ENCODE assay signal across 15 cellular contexts in the genomic region with DNA sequence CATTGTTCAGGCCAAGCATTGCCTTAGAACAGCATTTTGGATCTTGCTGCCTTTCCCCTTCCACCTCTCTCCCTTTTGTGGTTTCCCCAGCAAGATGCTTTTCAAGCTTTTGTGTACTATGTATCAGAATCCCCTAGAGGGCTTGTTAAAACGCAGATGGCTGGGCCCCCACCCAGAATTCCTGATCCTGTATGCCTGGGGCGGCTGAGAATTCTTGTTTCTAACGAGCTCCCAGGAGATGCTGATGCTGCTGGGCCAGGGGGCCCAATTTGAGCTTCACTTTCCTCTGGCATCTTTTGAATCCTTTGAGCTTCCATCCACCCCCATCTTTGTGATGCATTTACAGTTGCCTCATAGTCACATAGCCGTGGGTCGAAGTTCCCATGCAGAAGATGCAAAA. TPM values are rescaled to one million over a fixed set of nuclear protein-coding genes. Genes with fewer than 3 reads are reported as not detected.
A peak's percentile ranks its signal among the peaks of the same experiment; 100 is the strongest.
DNase-seq lines count a peak whose midpoint lies in the region; ATAC-seq and TF ChIP-seq lines count a peak whose summit lies in the region.
"Had no signal": no experiment of that assay in that cellular context is flagged by ENCODE, and none has a peak within 500 bp of the region (broad histone marks: within the 10 kb centered on the region; RNA-seq: fewer than 3 reads in every experiment).

No MANE protein-coding gene starts in this region.

- H3K4me3 ChIP-seq in fibroblast of the aortic adventitia (ENCODE audit: low read depth, low read length) = no peak overlapping the region
- H3K4me3 ChIP-seq in testis = no peak overlapping the region
- no peak overlapping the region for H3K4me3 ChIP-seq in ascending aorta
- no peak overlapping the region for H3K4me3 ChIP-seq in body of pancreas
- H3K4me3 ChIP-seq: GM23248 had no signal

- H3K27ac ChIP-seq in testis (no peak overlapping the region), ascending aorta (no peak overlapping the region), body of pancreas (no peak overlapping the region)
- H3K27ac ChIP-seq: GM23248 had no signal

- no peak for ATAC-seq in body of pancreas

- no peak for TF ChIP-seq CTCF in fibroblast of the aortic adventitia (IDR thresholded peaks at IDR 0.05; ENCODE audit: insufficient read depth, low read length)
- TF ChIP-seq CTCF in testis (IDR thresholded peaks at IDR 0.05) = no peak
- no peak for TF ChIP-seq CTCF in ascending aorta (IDR thresholded peaks at IDR 0.05)
- TF ChIP-seq CTCF in body of pancreas (IDR thresholded peaks at IDR 0.05) = no peak

- no peaks in the 10 kb centered on the region for H3K36me3 ChIP-seq in testis (ENCODE audit: low read depth, missing control alignments)
- no peaks in the 10 kb centered on the region for H3K36me3 ChIP-seq in ascending aorta
- no peaks in the 10 kb centered on the region for H3K36me3 ChIP-seq in body of pancreas (replicated peaks in 1 of 2; ENCODE audit: insufficient read depth in 1 of 2, low read depth in 2 of 2)

- no peaks in the 10 kb centered on the region for H3K4me1 ChIP-seq in testis
- H3K4me1 ChIP-seq in ascending aorta = no peaks in the 10 kb centered on the region
- H3K4me1 ChIP-seq in body of pancreas = no peaks in the 10 kb centered on the region

- peak; percentile 89 for DNase-seq in ELF-1 (ENCODE audit: low read depth, low spot score)
- peak; percentile 30 for DNase-seq in NCI-H2171 (lab: John Stamatoyannopoulos, UW)
- peak; percentile 8 for DNase-seq in fibroblast of the aortic adventitia (ENCODE audit: low read depth)
- peak; percentile 43 for DNase-seq in testis
- no peak for DNase-seq in ascending aorta (ENCODE audit: low spot score in 2 of 2)
- no peak for DNase-seq in iPS-NIHi11 (ENCODE audit: low spot score)
- no peak for DNase-seq in body of pancreas
- DNase-seq: ACHN; Calu3; CD4-positive, alpha-beta memory T cell; GM23248; KBM-7; NCI-H1436 treated with DMSO at 0.1 percent for 48 hours; NCI-H2107; NCI-H446 had no signal

- no peaks in the 10 kb centered on the region for H3K9me3 ChIP-seq in testis
- H3K9me3 ChIP-seq in ascending aorta = no peaks in the 10 kb centered on the region
- no peaks in the 10 kb centered on the region for H3K9me3 ChIP-seq in body of pancreas

- TF ChIP-seq POLR2A in testis (IDR thresholded peaks at IDR 0.05) (no peak), body of pancreas (IDR thresholded peaks at IDR 0.05) (no peak)

- intact Hi-C loops in testis (cut with DNase I; ENCODE audit: low total_unique reads) = no loop called here
- intact Hi-C loops in ascending aorta (cut with DNase I) = no loop called here
- intact Hi-C loops in body of pancreas (cut with DNase I) = no loop called here

- WGBS in testis, 2 donors = 52 to 66% methylated on average over 4 to 5 of the region's 5 CpGs
- WGBS in body of pancreas, 2 donors = 67 to 75% methylated on average over 5 of the region's 5 CpGs

- H3K27me3 ChIP-seq in testis (no peaks in the 10 kb centered on the region), ascending aorta (no peaks in the 10 kb centered on the region), body of pancreas (no peaks in the 10 kb centered on the region)

RNA-seq across cellular contexts. Expression of a gene that starts 18.4 kb away (rescaled TPM):
- total RNA-seq in fibroblast of the aortic adventitia (ENCODE audit: low replicate concordance) = 4.7 and 24.5 TPM in 2 replicates
- 10 to 100 TPM; 15.0 to 17.4 TPM for total RNA-seq in testis
- polyA plus RNA-seq in testis (ENCODE audit: insufficient read depth, low read depth, low replicate concordance) = 27.6 TPM
- total RNA-seq in ascending aorta = 65.0 TPM
- total RNA-seq in body of pancreas = 1 to 10 TPM; 4.4 to 7.3 TPM

Comparison
In these comparisons a context has a peak if more than half of its experiments do, and no peak if none do; other contexts are left out.
1. DNase-seq: peak in ELF-1 (single experiment), NCI-H2171 (single experiment), fibroblast of the aortic adventitia (single experiment) and testis (single experiment); none in ascending aorta (0 of 2), iPS-NIHi11 (single experiment) and body of pancreas (0 of 4).